In the genomic region with DNA sequence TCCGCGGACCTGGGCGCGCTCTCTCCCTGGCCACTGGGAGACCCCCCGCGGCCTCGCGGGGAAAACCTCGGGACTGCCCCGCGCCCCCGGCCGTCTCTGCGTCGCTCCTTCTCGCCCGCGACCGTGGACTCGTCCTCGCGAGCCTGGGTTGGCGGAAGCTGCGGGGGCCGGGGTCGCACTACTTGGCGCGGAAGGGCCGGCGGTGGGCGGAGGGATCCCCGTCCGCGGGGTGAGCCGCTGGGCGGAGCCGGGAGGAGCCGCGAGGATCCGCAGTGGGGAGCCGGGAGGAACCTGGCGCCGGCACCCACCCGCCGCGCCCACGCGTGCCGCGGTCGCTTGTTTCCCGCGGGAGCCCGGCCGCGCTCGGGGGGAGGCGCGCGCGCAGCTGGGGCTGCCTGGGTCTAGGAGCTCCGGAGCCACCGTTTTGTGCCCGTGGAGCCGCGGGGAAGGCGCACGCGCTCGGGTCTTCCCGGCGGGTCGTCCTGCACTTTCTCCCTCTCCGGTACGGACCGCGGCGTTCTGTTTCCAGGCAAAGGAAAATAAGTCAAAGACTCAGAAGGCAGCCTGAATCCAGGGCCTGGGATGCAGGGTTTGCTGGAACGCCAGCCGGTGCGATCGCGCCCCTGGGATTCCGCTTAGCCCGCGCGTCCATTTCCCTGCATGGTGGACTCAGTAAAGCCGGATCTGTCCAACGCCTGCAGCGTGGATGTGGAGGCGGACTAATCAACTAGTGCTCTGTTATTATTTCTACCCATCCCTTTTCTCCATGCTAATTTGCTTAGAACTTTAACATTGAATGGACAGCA, we compare ENCODE assay signal across 8 cellular contexts. TPM values are rescaled to one million over a fixed set of nuclear protein-coding genes. Genes with fewer than 3 reads are reported as not detected.
A peak's percentile ranks its signal among the peaks of the same experiment; 100 is the strongest.
DNase-seq lines count a peak whose midpoint lies in the region; ATAC-seq, FAIRE-seq and TF ChIP-seq lines count a peak whose summit lies in the region.

No MANE protein-coding gene starts in this region.

- DNase-seq in BE2C (peak; percentile 82), NCI-H446 (lab: John Stamatoyannopoulos, UW) (peak; percentile 60 to 79), H1 (ENCODE audit: low read depth in 1 of 2, low spot score in 2 of 2) (peak in 1 of 2 experiments; percentile 84)
- DNase-seq in activated CD8-positive, alpha-beta T cell treated with anti-CD3 and anti-CD28 coated beads, Interleukin-2, amount 10 ng/mL, durations not matched to agents 7 days and 5 days, result peak; percentile 66
- peak; percentile 36 for DNase-seq in stimulated activated CD8-positive, alpha-beta memory T cell treated with anti-CD3 and anti-CD28 coated beads, Interleukin-15, amount 100 ng/mL, for 1 hour (ENCODE audit: low read depth)

- POLR2A ChIA-PET in activated CD8-positive, alpha-beta T cell treated with anti-CD3 and anti-CD28 coated beads, Interleukin-2, amount 10 ng/mL, durations not matched to agents 7 days and 5 days (lab: Charles Lee), result interaction anchor here (0.8 to 1.6 kb wide), 5 partner anchors 12 to 48 kb away, joined by 3 to 12 read pairs (median 4); partner anchors contain the start of gene KMT2C
- POLR2A ChIA-PET in H1 (lab: Charles Lee; ENCODE audit: partially characterized antibody), result interaction anchor here (0.8 to 1.1 kb wide), 3 partner anchors 31 to 197 kb away, joined by 3 to 4 read pairs (median 3); no protein-coding TSS in a partner anchor

- no peaks in the 10 kb centered on the region for H3K9me3 Mint-ChIP-seq in activated CD8-positive, alpha-beta T cell treated with anti-CD3 and anti-CD28 coated beads, Interleukin-2, amount 10 ng/mL, durations not matched to agents 7 days and 5 days (ENCODE audit: insufficient read depth)

- peaks cover 15% of the 10 kb centered on the region for H3K4me1 Mint-ChIP-seq in activated CD8-positive, alpha-beta T cell treated with anti-CD3 and anti-CD28 coated beads, Interleukin-2, amount 10 ng/mL, durations not matched to agents 7 days and 5 days (ENCODE audit: low read depth)

- 0 out of 2 replicates have a peak overlapping the region, but pooled peaks have one; percentile 39 for H2BK12ac ChIP-seq in H1 (ENCODE audit: low read depth, low read length)

- no peak for FAIRE-seq in H1 (lab: Jason Lieb, UNC)

- TF ChIP-seq CTCF in BE2C (IDR thresholded peaks at IDR 0.05; ENCODE audit: low read depth, low read length) (no peak), H1 (IDR thresholded peaks at IDR 0.05; ENCODE audit: control extremely low read depth in 1 of 3, insufficient read depth in 1 of 3, low read depth in 1 of 3, low read length in 3 of 3) (0 out of 4 replicates have a peak, but pooled peaks of 1 of the 3 experiments have one; percentile 0)

- peak overlapping the region; percentile 36; the same call in 1 of the 2 replicates for H3K27ac ChIP-seq in H1 (ENCODE audit: low read depth, low read length)
- H3K27ac ChIP-seq in mesodermal cell (ENCODE audit: low read depth, low read length, severe bottlenecking), result peak overlapping the region; percentile 95

- H2AK5ac ChIP-seq in H1 (ENCODE audit: low read depth, low read length), result no peak overlapping the region

- no peak overlapping the region for H3K14ac ChIP-seq in H1 (ENCODE audit: insufficient read length)

- no peaks in the 10 kb centered on the region for H3K27me3 ChIP-seq in BE2C
- no peaks in the 10 kb centered on the region for H3K27me3 ChIP-seq in H1 (replicated peaks in 1 of 4; ENCODE audit: control insufficient read depth in 3 of 4, extremely low read depth in 1 of 4, insufficient read depth in 3 of 4, low read length in 3 of 4)

- H2BK120ac ChIP-seq in H1 (replicated peaks; ENCODE audit: low read depth, low read length), result peak overlapping the region; percentile 54

- no peak overlapping the region for H4K91ac ChIP-seq in H1 (replicated peaks; ENCODE audit: insufficient read length, low read length)

- TF ChIP-seq POLR2A in GM18526 (IDR thresholded peaks at IDR 0.05; ENCODE audit: extremely low read depth, insufficient read length) (peak; percentile 34), H1 (IDR thresholded peaks at IDR 0.05; ENCODE audit: control extremely low read depth in 1 of 2, low read depth in 2 of 2, low read length in 2 of 2) (peak in 1 of 2 experiments; percentile 52; a peak in 1 of 3 replicates)

- no peak overlapping the region for H3K4ac ChIP-seq in H1 (replicated peaks; ENCODE audit: insufficient read length, low read depth, low read length)

- peak; percentile 35 for ATAC-seq in HG03064 (IDR thresholded peaks at IDR 0.05; ENCODE audit: low read depth, unreplicated experiment)
- peak; percentile 36 for ATAC-seq in activated CD8-positive, alpha-beta T cell treated with anti-CD3 and anti-CD28 coated beads, Interleukin-2, amount 10 ng/mL, durations not matched to agents 7 days and 5 days

- H3K4me3 ChIP-seq in BE2C (ENCODE audit: low read depth, low read length) (peak overlapping the region; percentile 92), H1 (ENCODE audit: extremely low read depth in 1 of 4, insufficient read depth in 2 of 4, low read depth in 3 of 4, low read length in 4 of 4) (peak overlapping the region; percentile 64 to 90 (median 78)), mesodermal cell (ENCODE audit: extremely low read depth, insufficient read depth, low read length, poor library complexity, severe bottlenecking) (peak overlapping the region; percentile 88)

- peaks cover 6% of the 10 kb centered on the region; the same call in 1 of the 2 replicates for H3K23me2 ChIP-seq in H1 (ENCODE audit: low read depth, low read length)

- H3K23ac ChIP-seq in H1 (ENCODE audit: insufficient read length), result no peak overlapping the region

- H3K4me1 ChIP-seq in BE2C (peaks cover 9% of the 10 kb centered on the region), H1 (replicated peaks in 1 of 4; ENCODE audit: control insufficient read depth in 3 of 4, insufficient read depth in 4 of 4, low read length in 3 of 4) (peaks cover 0 to 7% (median 2%) of the 10 kb centered on the region in 4 experiments; a peak in 4 of 7 replicates), mesodermal cell (ENCODE audit: control insufficient read depth, insufficient read depth, low read length, poor library complexity, severe bottlenecking) (no peaks in the 10 kb centered on the region)

- H2BK20ac ChIP-seq in H1 (ENCODE audit: low read length), result no peak overlapping the region

- TF ChIP-seq EP300 in H1 (IDR thresholded peaks at IDR 0.05; ENCODE audit: borderline replicate concordance in 1 of 2, low read depth in 2 of 2, low read length in 2 of 2), result no peak

- peak overlapping the region; percentile 87 for H3K4me3 Mint-ChIP-seq in activated CD8-positive, alpha-beta T cell treated with anti-CD3 and anti-CD28 coated beads, Interleukin-2, amount 10 ng/mL, durations not matched to agents 7 days and 5 days

- peak overlapping the region; percentile 49 to 64 (median 60) for H3K9ac ChIP-seq in H1 (replicated peaks in 1 of 4; ENCODE audit: extremely low read depth in 1 of 4, low read depth in 3 of 4, low read length in 3 of 4)

- no peak for TF ChIP-seq RAD21 in H1 (IDR thresholded peaks at IDR 0.05 in 1 of 2, conservative IDR thresholded peaks at IDR 0.05 in 1 of 2; ENCODE audit: low read depth in 2 of 2, low read length in 2 of 2)

- H4K20me1 ChIP-seq in H1 (replicated peaks in 1 of 2; ENCODE audit: control insufficient read depth in 1 of 2, insufficient read depth in 2 of 2, low read length in 2 of 2), result no peaks in the 10 kb centered on the region

- peak overlapping the region; percentile 78 for H3K18ac ChIP-seq in H1 (ENCODE audit: extremely low read depth, low read length)

- peak overlapping the region; percentile 60 for H4K5ac ChIP-seq in H1 (ENCODE audit: insufficient read length, low read depth, low read length)

- no peaks in the 10 kb centered on the region for H3K36me3 ChIP-seq in BE2C
- H3K36me3 ChIP-seq in H1 (ENCODE audit: control insufficient read depth in 2 of 4, insufficient read depth in 4 of 4, low read length in 3 of 4), result no peaks in the 10 kb centered on the region
- no peaks in the 10 kb centered on the region for H3K36me3 ChIP-seq in mesodermal cell (ENCODE audit: control insufficient read depth, insufficient read depth, low read length)

- peak overlapping the region; percentile 84 to 87 for H3K4me2 ChIP-seq in H1 (ENCODE audit: insufficient read depth in 1 of 2, low read depth in 2 of 2, low read length in 2 of 2)

- no peaks in the 10 kb centered on the region for H3K9me3 ChIP-seq in BE2C
- H3K9me3 ChIP-seq in H1 (ENCODE audit: insufficient read depth in 2 of 2, low read depth in 1 of 2, low read length in 1 of 2), result no peaks in the 10 kb centered on the region
- H3K9me3 ChIP-seq in mesodermal cell (ENCODE audit: control insufficient read depth, low read length), result no peaks in the 10 kb centered on the region

- H3K27me3 Mint-ChIP-seq in activated CD8-positive, alpha-beta T cell treated with anti-CD3 and anti-CD28 coated beads, Interleukin-2, amount 10 ng/mL, durations not matched to agents 7 days and 5 days (ENCODE audit: low read depth), result no peaks in the 10 kb centered on the region

- no peaks in the 10 kb centered on the region for H3K79me2 ChIP-seq in H1 (ENCODE audit: control insufficient read depth in 1 of 2, insufficient read depth in 2 of 2, low read length in 2 of 2)

- H2AFZ ChIP-seq in H1 (ENCODE audit: low read length), result 0 out of 2 replicates have a peak overlapping the region, but pooled peaks have one; percentile 67

- H4K8ac ChIP-seq in H1 (ENCODE audit: extremely low read depth, insufficient read depth, low read length), result peak overlapping the region; percentile 89

- WGBS in H1 (ENCODE audit: extremely low coverage in 1 of 2, insufficient coverage in 1 of 2, insufficient read length in 1 of 2, insufficient replicate concordance in 2 of 2, low coverage in 1 of 2, low lambda C conversion rate in 2 of 2, missing lambda C conversion rate in 1 of 2), 2 experiments, result 2% methylated on average over 47 of the region's 91 CpGs; no CpG with 5 or more reads in 1 of the 2 experiments
- 0 to 1% methylated on average over 58 to 79 of the region's 91 CpGs for WGBS in mesodermal cell (ENCODE audit: insufficient coverage in 2 of 2), 2 experiments

- peak overlapping the region; percentile 46 for H3K56ac ChIP-seq in H1 (replicated peaks; ENCODE audit: insufficient read length, low read depth, low read length)

- peaks cover 2% of the 10 kb centered on the region for H3K36me3 Mint-ChIP-seq in activated CD8-positive, alpha-beta T cell treated with anti-CD3 and anti-CD28 coated beads, Interleukin-2, amount 10 ng/mL, durations not matched to agents 7 days and 5 days (ENCODE audit: low read depth)

- no peaks in the 10 kb centered on the region for H3K79me1 ChIP-seq in H1 (ENCODE audit: low read depth, low read length)

- peak overlapping the region; percentile 91 for H3K27ac Mint-ChIP-seq in activated CD8-positive, alpha-beta T cell treated with anti-CD3 and anti-CD28 coated beads, Interleukin-2, amount 10 ng/mL, durations not matched to agents 7 days and 5 days

- CTCF ChIA-PET in activated CD8-positive, alpha-beta T cell treated with anti-CD3 and anti-CD28 coated beads, Interleukin-2, amount 10 ng/mL, durations not matched to agents 7 days and 5 days (lab: Charles Lee), result no interaction called here
- CTCF ChIA-PET in H1 (lab: Charles Lee; ENCODE audit: partially characterized antibody), result no interaction called here

- no peak overlapping the region for H2BK5ac ChIP-seq in H1 (ENCODE audit: low read depth, low read length)

- H2BK15ac ChIP-seq in H1 (ENCODE audit: low read length), result no peak overlapping the region

RNA-seq across cellular contexts. Expression of gene KMT2C, which starts 28.7 kb away (rescaled TPM):
- 35.5 TPM for polyA plus RNA-seq in BE2C (2012; ENCODE audit: insufficient read depth, insufficient read length, low read depth)
- total RNA-seq in activated CD8-positive, alpha-beta T cell treated with anti-CD3 and anti-CD28 coated beads, Interleukin-2, amount 10 ng/mL, durations not matched to agents 7 days and 5 days, result 10 to 100 TPM; 67.1 to 74.0 TPM
- total RNA-seq in H1 (2021; fragmentation: NEBNext Ultra II Directional; extraction: Animal tissue kit (Norgen Biotek cat#: 25700)), result 40.3 and 40.8 TPM in 2 replicates
- polyA plus RNA-seq in H1 (2011; rRNA removed), result 7.7 and 9.1 TPM in 2 replicates
- polyA plus RNA-seq in H1 (2011; cell fraction: cytosol; rRNA removed), result 8.4 TPM
- 26.2 TPM for polyA plus RNA-seq in H1 (2011; cell fraction: nucleus; rRNA removed)
- 11.3 to 14.9 TPM (median 13.5 TPM) in 4 replicates for polyA plus RNA-seq in H1 (2012, experiment 1 of 2)
- 0.46 TPM for polyA plus RNA-seq in H1 (2012, experiment 2 of 2)
- polyA plus RNA-seq in H1 (2013, experiment 1 of 2), result 7.9 TPM
- 6.6 TPM for polyA plus RNA-seq in H1 (2013, experiment 2 of 2)
- 38.0 and 51.4 TPM in 2 replicates for polyA minus RNA-seq in H1 (2011; rRNA and poly(A)+ RNA removed)
- polyA minus RNA-seq in H1 (2011; cell fraction: cytosol; rRNA and poly(A)+ RNA removed), result 23.0 TPM
- polyA minus RNA-seq in H1 (2011; cell fraction: nucleus; rRNA and poly(A)+ RNA removed), result 79.7 TPM
- polyA plus RNA-seq in mesodermal cell (2013, experiment 1 of 2), result 11.5 TPM
- polyA plus RNA-seq in mesodermal cell (2013, experiment 2 of 2), result 9.6 TPM
